In the genomic region with DNA sequence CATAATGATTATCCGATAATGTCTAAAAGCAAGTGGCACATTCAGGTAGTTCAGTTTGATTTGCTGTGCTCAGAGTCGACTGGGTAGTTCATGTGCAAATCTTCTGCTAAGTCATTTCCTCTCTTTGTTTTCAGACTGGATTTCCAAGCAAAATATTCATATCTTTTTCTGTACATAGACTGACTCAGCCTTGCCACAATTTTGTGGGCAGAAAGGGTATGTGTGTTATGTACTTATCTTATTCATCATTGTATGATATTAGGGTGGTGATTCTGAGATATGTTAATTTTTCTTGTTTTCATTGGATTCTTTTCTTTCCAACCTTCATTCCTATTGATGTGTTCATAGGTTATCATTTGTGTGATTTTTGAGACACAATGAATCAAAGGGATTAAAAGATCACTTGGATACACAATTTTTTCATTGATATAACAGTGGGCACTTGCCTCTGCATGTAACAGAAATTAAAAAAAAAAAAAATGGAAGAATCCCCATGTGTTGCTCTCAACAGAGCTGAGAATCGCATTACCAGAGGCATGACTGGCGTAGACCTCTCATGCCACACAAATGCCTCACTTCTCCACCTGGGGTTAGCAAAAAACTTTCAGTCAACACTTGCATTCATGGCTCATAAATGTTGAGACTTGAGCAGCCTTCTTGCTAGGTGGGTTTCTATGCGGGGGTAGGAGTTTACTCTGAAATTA, we compare ENCODE assay signal across 12 cellular contexts.
DNase-seq lines count a peak whose midpoint lies in the region; ATAC-seq and TF ChIP-seq lines count a peak whose summit lies in the region.
"Had no signal": no experiment of that assay in that cellular context is flagged by ENCODE, and none has a peak within 500 bp of the region (broad histone marks: within the 10 kb centered on the region; RNA-seq: fewer than 3 reads in every experiment).

No MANE protein-coding gene starts in this region.

- DNase-seq in AG04450 (ENCODE audit: low read depth, low spot score) (peak; percentile 65), HCEC 1CT (peak; percentile 89), glomerular visceral epithelial cell (ENCODE audit: extremely low spot score) (peak; percentile 73), NCI-H345 (lab: John Stamatoyannopoulos, UW) (no peak)
- DNase-seq in activated CD4-positive, alpha-beta memory T cell treated with anti-CD3 and anti-CD28 coated beads, Interleukin-2, amount 10 ng/mL, durations not matched to agents 7 days and 5 days = peak; percentile 25
- DNase-seq in activated naive CD4-positive, alpha-beta T cell treated with anti-CD3 and anti-CD28 coated beads, Interleukin-2, amount 10 ng/mL, durations not matched to agents 7 days and 5 days = no peak
- DNase-seq: caudate nucleus, left colon, NCI-H1694 had no signal

- peak overlapping the region; percentile 62 for H3K27ac Mint-ChIP-seq in activated CD4-positive, alpha-beta memory T cell treated with anti-CD3 and anti-CD28 coated beads, Interleukin-2, amount 10 ng/mL, durations not matched to agents 7 days and 5 days
- no peak overlapping the region for H3K27ac Mint-ChIP-seq in activated naive CD4-positive, alpha-beta T cell treated with anti-CD3 and anti-CD28 coated beads, Interleukin-2, amount 10 ng/mL, durations not matched to agents 7 days and 5 days

- H3K9me3 ChIP-seq in AG04450 (ENCODE audit: control insufficient read depth, insufficient read depth, low read length) = no peaks in the 10 kb centered on the region
- H3K9me3 ChIP-seq: vagina had no signal

- peak overlapping the region; percentile 90 for H3K27ac ChIP-seq in AG04450 (ENCODE audit: low read depth, low read length)
- H3K27ac ChIP-seq: vagina had no signal

- no peak for ATAC-seq in HG03439 (IDR thresholded peaks at IDR 0.05; ENCODE audit: unreplicated experiment)
- no peak for ATAC-seq in GM21423 (IDR thresholded peaks at IDR 0.05; ENCODE audit: unreplicated experiment)
- ATAC-seq: left colon had no signal

- H3K9me3 Mint-ChIP-seq in activated CD4-positive, alpha-beta memory T cell treated with anti-CD3 and anti-CD28 coated beads, Interleukin-2, amount 10 ng/mL, durations not matched to agents 7 days and 5 days = peaks cover 2% of the 10 kb centered on the region
- H3K9me3 Mint-ChIP-seq in activated naive CD4-positive, alpha-beta T cell treated with anti-CD3 and anti-CD28 coated beads, Interleukin-2, amount 10 ng/mL, durations not matched to agents 7 days and 5 days = peaks cover 3% of the 10 kb centered on the region

- TF ChIP-seq CTCF in AG04450 (IDR thresholded peaks at IDR 0.05; ENCODE audit: low read depth, low read length) = no peak

- POLR2A ChIA-PET in AG04450 (lab: Yijun Ruan, JAX) = interaction anchor here (0.7 kb wide), 1 partner anchor 99 kb away, joined by 4 read pairs; no protein-coding TSS in a partner anchor
- POLR2A ChIA-PET in activated CD4-positive, alpha-beta memory T cell treated with anti-CD3 and anti-CD28 coated beads, Interleukin-2, amount 10 ng/mL, durations not matched to agents 7 days and 5 days (lab: Charles Lee) = no interaction called here

- H3K27me3 ChIP-seq in AG04450 (ENCODE audit: control insufficient read depth, insufficient read depth, low read length) = no peaks in the 10 kb centered on the region
- H3K27me3 ChIP-seq: vagina had no signal

- peaks cover 23% of the 10 kb centered on the region for H3K4me1 Mint-ChIP-seq in activated CD4-positive, alpha-beta memory T cell treated with anti-CD3 and anti-CD28 coated beads, Interleukin-2, amount 10 ng/mL, durations not matched to agents 7 days and 5 days
- peaks cover 11% of the 10 kb centered on the region for H3K4me1 Mint-ChIP-seq in activated naive CD4-positive, alpha-beta T cell treated with anti-CD3 and anti-CD28 coated beads, Interleukin-2, amount 10 ng/mL, durations not matched to agents 7 days and 5 days

- H3K27me3 Mint-ChIP-seq in activated CD4-positive, alpha-beta memory T cell treated with anti-CD3 and anti-CD28 coated beads, Interleukin-2, amount 10 ng/mL, durations not matched to agents 7 days and 5 days = no peaks in the 10 kb centered on the region
- H3K27me3 Mint-ChIP-seq in activated naive CD4-positive, alpha-beta T cell treated with anti-CD3 and anti-CD28 coated beads, Interleukin-2, amount 10 ng/mL, durations not matched to agents 7 days and 5 days = no peaks in the 10 kb centered on the region

- CTCF ChIA-PET in AG04450 (lab: Charles Lee) = no interaction called here
- CTCF ChIA-PET in activated CD4-positive, alpha-beta memory T cell treated with anti-CD3 and anti-CD28 coated beads, Interleukin-2, amount 10 ng/mL, durations not matched to agents 7 days and 5 days (lab: Charles Lee) = no interaction called here
- CTCF ChIA-PET in activated naive CD4-positive, alpha-beta T cell treated with anti-CD3 and anti-CD28 coated beads, Interleukin-2, amount 10 ng/mL, durations not matched to agents 7 days and 5 days (lab: Charles Lee) = no interaction called here

- peaks cover 14% of the 10 kb centered on the region for H3K36me3 Mint-ChIP-seq in activated CD4-positive, alpha-beta memory T cell treated with anti-CD3 and anti-CD28 coated beads, Interleukin-2, amount 10 ng/mL, durations not matched to agents 7 days and 5 days (ENCODE audit: low read depth)
- H3K36me3 Mint-ChIP-seq in activated naive CD4-positive, alpha-beta T cell treated with anti-CD3 and anti-CD28 coated beads, Interleukin-2, amount 10 ng/mL, durations not matched to agents 7 days and 5 days = no peaks in the 10 kb centered on the region

- H3K4me3 ChIP-seq in AG04450 (ENCODE audit: low read depth, low read length) = no peak overlapping the region
- H3K4me3 ChIP-seq: vagina had no signal

- no peak overlapping the region for H3K4me3 Mint-ChIP-seq in activated CD4-positive, alpha-beta memory T cell treated with anti-CD3 and anti-CD28 coated beads, Interleukin-2, amount 10 ng/mL, durations not matched to agents 7 days and 5 days
- no peak overlapping the region for H3K4me3 Mint-ChIP-seq in activated naive CD4-positive, alpha-beta T cell treated with anti-CD3 and anti-CD28 coated beads, Interleukin-2, amount 10 ng/mL, durations not matched to agents 7 days and 5 days

Comparison
In these comparisons a context has a peak if more than half of its experiments do, and no peak if none do; other contexts are left out.
1. DNase-seq: peak in AG04450 (single experiment), HCEC 1CT (single experiment), activated CD4-positive, alpha-beta memory T cell treated with anti-CD3 and anti-CD28 coated beads, Interleukin-2, amount 10 ng/mL, durations not matched to agents 7 days and 5 days (single experiment) and glomerular visceral epithelial cell (single experiment); none in NCI-H345 (single experiment) and activated naive CD4-positive, alpha-beta T cell treated with anti-CD3 and anti-CD28 coated beads, Interleukin-2, amount 10 ng/mL, durations not matched to agents 7 days and 5 days (single experiment).